In the genomic region with DNA sequence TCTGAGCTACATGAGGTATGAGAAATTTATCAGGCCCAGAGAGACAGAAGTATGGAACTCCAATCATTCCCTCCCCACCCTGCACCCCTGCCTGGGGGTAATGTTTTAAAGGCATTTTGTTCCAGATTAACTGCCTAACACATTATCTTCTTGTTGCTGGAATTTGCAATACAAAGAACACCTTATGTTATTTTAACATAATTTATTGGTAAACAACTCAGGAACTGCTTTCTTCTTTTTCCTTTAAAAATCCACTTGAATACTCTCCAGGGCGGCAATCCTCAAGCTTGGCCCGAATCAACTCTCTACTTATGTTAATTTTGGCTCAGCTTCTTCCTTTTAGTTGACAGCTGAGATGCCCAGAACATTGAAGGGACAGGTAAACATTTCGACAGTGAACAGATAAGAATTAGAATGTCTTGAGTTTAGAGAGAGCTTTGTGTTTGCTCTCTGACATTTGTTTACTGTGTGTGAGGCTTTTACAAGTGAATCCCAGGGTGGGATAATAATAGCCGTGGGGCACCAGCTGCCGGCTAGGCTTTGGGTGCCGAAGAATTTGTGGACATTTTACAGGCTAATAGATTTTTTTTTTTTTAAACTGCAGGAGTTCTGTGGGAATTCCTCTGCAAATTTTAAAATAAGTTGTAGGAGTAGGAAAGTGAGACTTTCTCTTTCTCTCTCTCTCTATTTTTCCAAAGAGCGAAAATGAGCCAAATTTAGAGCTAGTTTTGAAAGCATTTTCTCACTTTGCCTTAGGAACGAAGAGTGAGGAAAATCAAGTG, we compare ENCODE assay signal across 18 cellular contexts.
DNase-seq lines count a peak whose midpoint lies in the region; ATAC-seq, FAIRE-seq and TF ChIP-seq lines count a peak whose summit lies in the region.
"Had no signal": no experiment of that assay in that cellular context is flagged by ENCODE, and none has a peak within 500 bp of the region (broad histone marks: within the 10 kb centered on the region; RNA-seq: fewer than 3 reads in every experiment).

No MANE protein-coding gene starts in this region.

- 19% methylated on average over 8 of the region's 8 CpGs for WGBS in right lobe of liver (ENCODE audit: insufficient coverage, low coverage, low lambda C conversion rate, missing lambda C conversion rate)

- no peaks in the 10 kb centered on the region for H3K4me1 ChIP-seq in right lobe of liver

- intact Hi-C loops in right lobe of liver (cut with DNase I), result no loop called here
- intact Hi-C loops in Right ventricle myocardium inferior (cut with DNase I), result no loop called here

- no peak overlapping the region for H3K4me3 ChIP-seq in right lobe of liver
- H3K4me3 ChIP-seq: heart right ventricle, lung had no signal

- H3K27ac ChIP-seq in right lobe of liver, result no peak overlapping the region

- H3K27me3 Mint-ChIP-seq in nephron progenitor cell (ENCODE audit: low read depth, poor library complexity), result peaks cover 26% of the 10 kb centered on the region

- no peaks in the 10 kb centered on the region for H3K27me3 ChIP-seq in right lobe of liver

- H3K36me3 Mint-ChIP-seq in nephron progenitor cell (ENCODE audit: low read depth), result no peaks in the 10 kb centered on the region

- H3K9me3 ChIP-seq in right lobe of liver, result no peaks in the 10 kb centered on the region
- H3K9me3 ChIP-seq: heart right ventricle had no signal

- H3K27ac Mint-ChIP-seq in nephron progenitor cell, result no peak overlapping the region
- H3K27ac Mint-ChIP-seq: activated naive CD4-positive, alpha-beta T cell treated with anti-CD3 and anti-CD28 coated beads for 36 hours; dendritic cell treated with granulocyte-macrophage colony-stimulating factor and Interleukin-4, amounts not matched to agents 40 ng/mL and 50 ng/mL, for 4 days; IgD-negative memory B cell had no signal

- TF ChIP-seq CTCF in nephron progenitor cell (IDR thresholded peaks at IDR 0.05), result no peak
- TF ChIP-seq CTCF in right lobe of liver (IDR thresholded peaks at IDR 0.05), result no peak

- H3K4me3 Mint-ChIP-seq in nephron progenitor cell, result peak overlapping the region; percentile 56
- H3K4me3 Mint-ChIP-seq: activated naive CD4-positive, alpha-beta T cell treated with anti-CD3 and anti-CD28 coated beads for 36 hours; dendritic cell treated with granulocyte-macrophage colony-stimulating factor and Interleukin-4, amounts not matched to agents 40 ng/mL and 50 ng/mL, for 4 days; IgD-negative memory B cell had no signal

- H3K4me1 Mint-ChIP-seq in nephron progenitor cell, result peaks cover 39% of the 10 kb centered on the region

- FAIRE-seq in frontal cortex (lab: Jason Lieb, UNC), result no peak

- DNase-seq in ELF-1 (ENCODE audit: low read depth, low spot score), result peak; percentile 88
- DNase-seq in NCI-H146 (lab: John Stamatoyannopoulos, UW), result peak; percentile 76
- DNase-seq in ecto neural progenitor cell (ENCODE audit: low spot score), result peak; percentile 53
- no peak for DNase-seq in nephron progenitor cell
- no peak for DNase-seq in frontal cortex (ENCODE audit: low spot score in 2 of 2)
- DNase-seq in right lobe of liver, result no peak
- no peak for DNase-seq in Right ventricle myocardium inferior (ENCODE audit: missing footprints)
- DNase-seq: activated CD4-positive, alpha-beta T cell treated with anti-CD3 and anti-CD28 coated beads for 1 hour; activated naive CD4-positive, alpha-beta T cell treated with anti-CD3 and anti-CD28 coated beads for 36 hours; heart right ventricle; NCI-H1105; NCI-H510A; stimulated activated CD4-positive, alpha-beta T cell treated with anti-CD3 and anti-CD28 coated beads, Interleukin-4, amount 100 ng/mL, for 4 hours had no signal

- ATAC-seq in right lobe of liver, result no peak
- no peak for ATAC-seq in Right ventricle myocardium inferior
- no peak for ATAC-seq in HG02885 (IDR thresholded peaks at IDR 0.05; ENCODE audit: poor library complexity, unreplicated experiment)
- ATAC-seq: esophagus mucosa, heart right ventricle had no signal

- H3K36me3 ChIP-seq in right lobe of liver, result no peaks in the 10 kb centered on the region
- H3K36me3 ChIP-seq: heart right ventricle had no signal

- peaks cover 7% of the 10 kb centered on the region for H3K9me3 Mint-ChIP-seq in nephron progenitor cell
- H3K9me3 Mint-ChIP-seq: activated naive CD4-positive, alpha-beta T cell treated with anti-CD3 and anti-CD28 coated beads for 36 hours had no signal

- TF ChIP-seq POLR2A in right lobe of liver (IDR thresholded peaks at IDR 0.05), result no peak

Comparison
In these comparisons a context has a peak if more than half of its experiments do, and no peak if none do; other contexts are left out.
1. DNase-seq: peak in ELF-1 (single experiment), NCI-H146 (single experiment) and ecto neural progenitor cell (single experiment); none in nephron progenitor cell (single experiment), frontal cortex (0 of 2), right lobe of liver (0 of 3) and Right ventricle myocardium inferior (single experiment).